2 cellular contexts compared by ENCODE assay signal in the genomic region with DNA sequence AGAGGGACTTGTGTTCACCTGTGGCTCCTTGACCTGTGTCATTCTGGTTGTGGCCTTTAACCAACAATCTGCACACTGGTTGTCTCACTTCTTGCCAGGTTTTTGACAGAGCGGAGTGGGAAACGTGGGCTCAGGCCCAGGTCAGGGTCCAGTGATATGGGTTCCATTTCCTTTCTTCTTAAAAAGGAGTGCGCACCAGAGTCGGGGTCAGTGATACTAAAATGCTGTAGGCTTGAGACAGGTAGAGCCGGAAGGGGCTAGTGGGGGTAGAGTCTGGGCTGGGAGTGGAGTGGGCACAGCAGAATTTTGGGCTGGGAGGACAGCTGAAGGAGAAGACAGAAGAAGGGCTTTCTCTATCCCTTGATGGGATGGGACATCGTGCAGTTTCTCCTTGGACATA.
TF ChIP-seq lines count a peak whose summit lies in the region.

No MANE protein-coding gene starts in this region.

TF ChIP-seq in HCT116, 20 proteins besides CTCF, POLR2A, EP300 and RAD21:
- no peak for TF ChIP-seq EZH2phosphoT487 (IDR thresholded peaks at IDR 0.05; ENCODE audit: borderline replicate concordance)
- no peak for TF ChIP-seq SIN3A (IDR thresholded peaks at IDR 0.05; ENCODE audit: low read depth)
- TF ChIP-seq SP1 (IDR thresholded peaks at IDR 0.05; ENCODE audit: low read depth) = no peak
- TF ChIP-seq, protein P1, sequence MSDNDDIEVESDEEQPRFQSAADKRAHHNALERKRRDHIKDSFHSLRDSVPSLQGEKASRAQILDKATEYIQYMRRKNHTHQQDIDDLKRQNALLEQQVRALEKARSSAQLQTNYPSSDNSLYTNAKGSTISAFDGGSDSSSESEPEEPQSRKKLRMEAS (IDR thresholded peaks at IDR 0.05) = no peak
- no peak for TF ChIP-seq JUND (IDR thresholded peaks at IDR 0.05)
- no peak for TF ChIP-seq POLR2AphosphoS5 (IDR thresholded peaks at IDR 0.05; ENCODE audit: low read depth, low read length)
- no peak for TF ChIP-seq TCF7L2 (IDR thresholded peaks at IDR 0.05; ENCODE audit: borderline replicate concordance, extremely low read depth, insufficient read depth, insufficient read length)
- no peak for TF ChIP-seq ZNF274 (IDR thresholded peaks at IDR 0.05; ENCODE audit: low read depth, low read length)
- no peak for TF ChIP-seq YY1 (IDR thresholded peaks at IDR 0.05; ENCODE audit: extremely low read depth, insufficient replicate concordance, low read depth, low read length)
- TF ChIP-seq EZH2 (IDR thresholded peaks at IDR 0.05) = no peak
- TF ChIP-seq CEBPB (IDR thresholded peaks at IDR 0.05; ENCODE audit: low read depth) = no peak
- TF ChIP-seq, protein P2, sequence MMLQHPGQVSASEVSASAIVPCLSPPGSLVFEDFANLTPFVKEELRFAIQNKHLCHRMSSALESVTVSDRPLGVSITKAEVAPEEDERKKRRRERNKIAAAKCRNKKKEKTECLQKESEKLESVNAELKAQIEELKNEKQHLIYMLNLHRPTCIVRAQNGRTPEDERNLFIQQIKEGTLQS (IDR thresholded peaks at IDR 0.05) = no peak
- TF ChIP-seq EGR1 (IDR thresholded peaks at IDR 0.05; ENCODE audit: low read depth) = no peak
- TF ChIP-seq FOSL1 (IDR thresholded peaks at IDR 0.05; ENCODE audit: low read depth) = no peak
- no peak for TF ChIP-seq SRF (IDR thresholded peaks at IDR 0.05; ENCODE audit: low read depth)
TF ChIP-seq in HCT116: peak in this region for 0.

TF ChIP-seq in GM12878, 131 proteins besides CTCF, POLR2A, EP300 and RAD21:
- TF ChIP-seq NBN (IDR thresholded peaks at IDR 0.05) = no peak
- TF ChIP-seq SIN3A (IDR thresholded peaks at IDR 0.05; ENCODE audit: low read depth, low read length) = no peak
- no peak for TF ChIP-seq WRNIP1 (IDR thresholded peaks at IDR 0.05; ENCODE audit: borderline replicate concordance, low read depth, low read length)
- TF ChIP-seq, protein P3, sequence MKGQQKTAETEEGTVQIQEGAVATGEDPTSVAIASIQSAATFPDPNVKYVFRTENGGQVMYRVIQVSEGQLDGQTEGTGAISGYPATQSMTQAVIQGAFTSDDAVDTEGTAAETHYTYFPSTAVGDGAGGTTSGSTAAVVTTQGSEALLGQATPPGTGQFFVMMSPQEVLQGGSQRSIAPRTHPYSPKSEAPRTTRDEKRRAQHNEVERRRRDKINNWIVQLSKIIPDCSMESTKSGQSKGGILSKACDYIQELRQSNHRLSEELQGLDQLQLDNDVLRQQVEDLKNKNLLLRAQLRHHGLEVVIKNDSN (IDR thresholded peaks at IDR 0.05; ENCODE audit: borderline replicate concordance, extremely low read length, insufficient read depth, low read depth, low read length) = no peak
- TF ChIP-seq ZNF274 (IDR thresholded peaks at IDR 0.05; ENCODE audit: insufficient read depth, insufficient read length) = no peak
- TF ChIP-seq TCF3 (IDR thresholded peaks at IDR 0.05; ENCODE audit: borderline replicate concordance, insufficient read depth, low read depth, low read length) = no peak
- TF ChIP-seq, protein P4, sequence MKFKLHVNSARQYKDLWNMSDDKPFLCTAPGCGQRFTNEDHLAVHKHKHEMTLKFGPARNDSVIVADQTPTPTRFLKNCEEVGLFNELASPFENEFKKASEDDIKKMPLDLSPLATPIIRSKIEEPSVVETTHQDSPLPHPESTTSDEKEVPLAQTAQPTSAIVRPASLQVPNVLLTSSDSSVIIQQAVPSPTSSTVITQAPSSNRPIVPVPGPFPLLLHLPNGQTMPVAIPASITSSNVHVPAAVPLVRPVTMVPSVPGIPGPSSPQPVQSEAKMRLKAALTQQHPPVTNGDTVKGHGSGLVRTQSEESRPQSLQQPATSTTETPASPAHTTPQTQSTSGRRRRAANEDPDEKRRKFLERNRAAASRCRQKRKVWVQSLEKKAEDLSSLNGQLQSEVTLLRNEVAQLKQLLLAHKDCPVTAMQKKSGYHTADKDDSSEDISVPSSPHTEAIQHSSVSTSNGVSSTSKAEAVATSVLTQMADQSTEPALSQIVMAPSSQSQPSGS (IDR thresholded peaks at IDR 0.05; ENCODE audit: low read length) = no peak
- no peak for TF ChIP-seq FOXM1 (IDR thresholded peaks at IDR 0.05; ENCODE audit: low read depth, low read length)
- no peak for TF ChIP-seq JUND (IDR thresholded peaks at IDR 0.05; ENCODE audit: low read depth, low read length)
- no peak for TF ChIP-seq KLF5 (IDR thresholded peaks at IDR 0.05; ENCODE audit: partially characterized antibody)
- no peak for TF ChIP-seq SRF (IDR thresholded peaks at IDR 0.05; ENCODE audit: low read depth in 2 of 2, low read length in 2 of 2)
- no peak for TF ChIP-seq NR2F1 (conservative IDR thresholded peaks at IDR 0.05)
- TF ChIP-seq, protein P5, sequence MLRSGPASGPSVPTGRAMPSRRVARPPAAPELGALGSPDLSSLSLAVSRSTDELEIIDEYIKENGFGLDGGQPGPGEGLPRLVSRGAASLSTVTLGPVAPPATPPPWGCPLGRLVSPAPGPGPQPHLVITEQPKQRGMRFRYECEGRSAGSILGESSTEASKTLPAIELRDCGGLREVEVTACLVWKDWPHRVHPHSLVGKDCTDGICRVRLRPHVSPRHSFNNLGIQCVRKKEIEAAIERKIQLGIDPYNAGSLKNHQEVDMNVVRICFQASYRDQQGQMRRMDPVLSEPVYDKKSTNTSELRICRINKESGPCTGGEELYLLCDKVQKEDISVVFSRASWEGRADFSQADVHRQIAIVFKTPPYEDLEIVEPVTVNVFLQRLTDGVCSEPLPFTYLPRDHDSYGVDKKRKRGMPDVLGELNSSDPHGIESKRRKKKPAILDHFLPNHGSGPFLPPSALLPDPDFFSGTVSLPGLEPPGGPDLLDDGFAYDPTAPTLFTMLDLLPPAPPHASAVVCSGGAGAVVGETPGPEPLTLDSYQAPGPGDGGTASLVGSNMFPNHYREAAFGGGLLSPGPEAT (IDR thresholded peaks at IDR 0.05; ENCODE audit: low read depth) = no peak
- no peak for TF ChIP-seq IKZF1 (conservative IDR thresholded peaks at IDR 0.05)
- TF ChIP-seq RCOR1 (conservative IDR thresholded peaks at IDR 0.05; ENCODE audit: low read depth, low read length) = no peak
- no peak for TF ChIP-seq STAT1 (conservative IDR thresholded peaks at IDR 0.05)
- TF ChIP-seq CREM (IDR thresholded peaks at IDR 0.05; ENCODE audit: low read depth) = no peak
- no peak for TF ChIP-seq IKZF2 (IDR thresholded peaks at IDR 0.05)
- TF ChIP-seq POLR2AphosphoS2 (IDR thresholded peaks at IDR 0.05; ENCODE audit: low read depth, low read length) = no peak
